27 cellular contexts compared by ENCODE assay signal in the genomic region with DNA sequence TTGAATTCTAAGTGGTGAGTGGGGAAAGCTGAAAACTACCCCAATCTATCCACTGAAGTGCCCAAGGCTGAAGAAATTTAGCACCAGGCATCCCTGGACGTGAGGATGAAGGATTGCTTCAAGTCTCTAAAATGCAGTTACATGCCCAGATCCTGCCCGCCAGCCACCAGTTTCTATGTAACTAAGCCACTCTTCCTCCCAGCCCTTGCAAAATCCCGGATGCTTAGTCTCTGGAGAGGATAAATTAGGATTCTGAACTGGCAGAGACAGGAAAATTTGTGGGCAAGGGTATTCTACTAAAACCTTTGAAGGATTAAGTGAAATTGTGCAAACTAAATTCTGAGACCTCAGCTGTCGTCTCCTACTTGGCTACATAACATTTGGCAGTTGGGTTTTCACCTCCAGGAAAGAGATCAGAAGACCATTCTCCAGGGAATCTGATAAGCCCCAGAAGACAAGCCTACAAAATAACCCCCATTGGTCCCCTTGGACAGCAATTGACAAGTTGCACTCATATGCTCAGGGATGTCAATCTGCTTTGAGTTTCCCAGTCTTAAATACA.
"Had no signal": no experiment of that assay in that cellular context is flagged by ENCODE, and none has a peak within 500 bp of the region (broad histone marks: within the 10 kb centered on the region; RNA-seq: fewer than 3 reads in every experiment).

No MANE protein-coding gene starts in this region.

- H3K27ac ChIP-seq: brain microvascular endothelial cell, cardiac muscle cell, Peyer's patch, RWPE1, SJSA1 had no signal

- H3K4me1 ChIP-seq: Peyer's patch had no signal

- H3K36me3 ChIP-seq: brain microvascular endothelial cell, cardiac muscle cell, Peyer's patch had no signal

- DNase-seq: activated CD4-positive, alpha-beta memory T cell treated with anti-CD3 and anti-CD28 coated beads for 36 hours; activated CD4-positive, alpha-beta T cell treated with anti-CD3 and anti-CD28 coated beads, Interleukin-2, amount 10 ng/mL, durations not matched to agents 7 days and 5 days; activated CD4-positive, CD25-positive, alpha-beta regulatory T cell; activated CD8-positive, alpha-beta memory T cell treated with anti-CD3 and anti-CD28 coated beads for 24 hours; activated effector memory CD4-positive, alpha-beta T cell treated with anti-CD3 and anti-CD28 coated beads, Interleukin-2, amount 50 U/mL, for 16 hours; activated naive CD4-positive, alpha-beta T cell treated with Interleukin-2 at 50 U/mL for 16 hours; activated naive CD8-positive, alpha-beta T cell treated with anti-CD3 and anti-CD28 coated beads, Interleukin-2, amount 50 U/mL, for 24 hours; activated T-cell treated with anti-CD3 and anti-CD28 coated beads, Interleukin-2, amount 50 U/mL, for 4 hours; brain microvascular endothelial cell; MM.1S; NCI-H1048; NCI-H146; NCI-H1930; NCI-H2171; NCI-H2227 treated with DMSO at 0.1 percent for 48 hours; NCI-H446 treated with DMSO at 0.1 percent for 48 hours; NCI-H524 treated with DMSO at 0.1 percent for 48 hours; NCI-H774; NK-92 treated with Interleukin-12 subunit alpha and Interleukin-12 subunit beta, amount 100 ng/mL, for 24 hours; OCI-M1; Peyer's patch; Right ventricle myocardium superior; T-helper 17 cell; T-helper 9 cell had no signal

- H3K9me3 ChIP-seq: Peyer's patch, SJSA1 had no signal

- H3K4me3 ChIP-seq: cardiac muscle cell, Peyer's patch, SJSA1 had no signal

- H3K27me3 ChIP-seq: brain microvascular endothelial cell, cardiac muscle cell, Peyer's patch, SJSA1 had no signal
